ENCODE assay signal across 15 cellular contexts in genomic region chr14:75335588-75335987, GRCh38. TPM values are rescaled to one million over a fixed set of nuclear protein-coding genes. Genes with fewer than 3 reads are reported as not detected.
DNase-seq lines count a peak whose midpoint lies in the region; ATAC-seq and TF ChIP-seq lines count a peak whose summit lies in the region.
"Had no signal": no experiment of that assay in that cellular context is flagged by ENCODE, and none has a peak within 500 bp of the region (broad histone marks: within the 10 kb centered on the region; RNA-seq: fewer than 3 reads in every experiment).

No MANE protein-coding gene starts in this region.

- DNase-seq in C1 segment of cervical spinal cord (lab: John Stamatoyannopoulos, UW) (peak in 11 of 14 donors; percentile 11 to 63 (median 43)), GM23338 (ENCODE audit: low spot score) (no peak), neuronal stem cell (ENCODE audit: low spot score) (no peak), cerebellar nuclear complex (lab: John Stamatoyannopoulos, UW) (no peak), HPDE6-E6E7 (ENCODE audit: extremely low spot score) (no peak), NCI-H2107 treated with DMSO at 0.1 percent for 48 hours (lab: John Stamatoyannopoulos, UW; ENCODE audit: unreplicated experiment) (no peak)
- no peak for DNase-seq in central memory CD8-positive, alpha-beta T cell (ENCODE audit: low spot score in 2 of 2)
- DNase-seq: activated CD4-positive, CD25-positive, alpha-beta regulatory T cell; activated effector memory CD4-positive, alpha-beta T cell treated with Interleukin-2 at 50 U/mL for 16 hours; CD4-positive, CD25-positive, alpha-beta regulatory T cell; colonic mucosa; NCI-H526 treated with DMSO at 0.1 percent for 48 hours; stimulated activated CD4-positive, alpha-beta T cell treated with anti-CD3 and anti-CD28 coated beads, Interleukin-2, amount 100 ng/mL, for 24 hours had no signal

- H3K9me3 ChIP-seq in neuronal stem cell (replicated peaks in 1 of 2; ENCODE audit: control insufficient read depth in 2 of 2, insufficient read depth in 1 of 2, low read depth in 1 of 2, low read length in 2 of 2): peaks cover 0 to 2% of the 10 kb centered on the region in 2 donors
- H3K9me3 ChIP-seq: colonic mucosa, SJSA1 had no signal

- H3K23ac ChIP-seq in neuronal stem cell (ENCODE audit: low read depth, low read length, poor library complexity): no peak overlapping the region

- H2BK12ac ChIP-seq in neuronal stem cell (ENCODE audit: low read length): no peak overlapping the region

- WGBS in neuronal stem cell (ENCODE audit: extremely low coverage in 2 of 2, insufficient read length in 2 of 2, insufficient replicate concordance in 1 of 2), 2 donors: no CpG with 5 or more reads among the region's 6 CpGs

- H4K91ac ChIP-seq in neuronal stem cell (ENCODE audit: low read depth, low read length, poor library complexity): no peak overlapping the region

- no peak overlapping the region for H3K14ac ChIP-seq in neuronal stem cell (ENCODE audit: low read length)

- H2AK5ac ChIP-seq in neuronal stem cell (ENCODE audit: low read depth, low read length): no peak overlapping the region

- no peaks in the 10 kb centered on the region for H3K79me2 ChIP-seq in GM23338 (replicated peaks; ENCODE audit: insufficient read depth)

- no peaks in the 10 kb centered on the region for H3K27me3 ChIP-seq in GM23338 (ENCODE audit: insufficient read depth)
- H3K27me3 ChIP-seq in neuronal stem cell (ENCODE audit: control insufficient read depth in 3 of 3, insufficient read depth in 3 of 3, low read depth in 1 of 3, low read length in 3 of 3): peaks cover 0 to 8% (median 0%) of the 10 kb centered on the region in 3 experiments
- H3K27me3 ChIP-seq: colonic mucosa, SJSA1 had no signal

- H3K4me2 ChIP-seq in GM23338 (no peak overlapping the region), neuronal stem cell (ENCODE audit: insufficient read depth, low read length, poor library complexity, severe bottlenecking) (no peak overlapping the region)

- no peak overlapping the region for H3K18ac ChIP-seq in neuronal stem cell (ENCODE audit: low read length)

- no peaks in the 10 kb centered on the region for H3K79me1 ChIP-seq in neuronal stem cell (ENCODE audit: low read depth, low read length)

- ATAC-seq in GM23338 (no peak), HG03432 (IDR thresholded peaks at IDR 0.05; ENCODE audit: unreplicated experiment) (no peak)
- ATAC-seq in central memory CD8-positive, alpha-beta T cell (replicated peaks; ENCODE audit: extremely low read depth, poor library complexity, severe bottlenecking): no peak

- no peak for TF ChIP-seq CTCF in GM23338 (conservative IDR thresholded peaks at IDR 0.05; ENCODE audit: low read depth in 2 of 2)

- H3K36me3 Mint-ChIP-seq in GM23338 (ENCODE audit: low read depth): no peaks in the 10 kb centered on the region
- H3K36me3 Mint-ChIP-seq in central memory CD8-positive, alpha-beta T cell (ENCODE audit: insufficient read depth): peaks cover 1% of the 10 kb centered on the region
- H3K36me3 Mint-ChIP-seq: CD4-positive, CD25-positive, alpha-beta regulatory T cell had no signal

- H2BK5ac ChIP-seq in neuronal stem cell (ENCODE audit: low read length): no peak overlapping the region

- H3K4me3 ChIP-seq in GM23338 (no peak overlapping the region), neuronal stem cell (ENCODE audit: low read length in 2 of 2) (no peak overlapping the region)
- H3K4me3 ChIP-seq: colonic mucosa, SJSA1 had no signal

- peaks cover 11% of the 10 kb centered on the region; the same call in 2 of the 3 replicates for H3K4me1 Mint-ChIP-seq in GM23338
- peaks cover 19% of the 10 kb centered on the region for H3K4me1 Mint-ChIP-seq in central memory CD8-positive, alpha-beta T cell

- H3K4ac ChIP-seq in neuronal stem cell (ENCODE audit: low read length): no peak overlapping the region

- H3F3A ChIP-seq in GM23338 (replicated peaks; ENCODE audit: low read depth): no peaks in the 10 kb centered on the region

- H3K27ac ChIP-seq in GM23338 (ENCODE audit: low read depth): no peak overlapping the region
- no peak overlapping the region for H3K27ac ChIP-seq in neuronal stem cell (replicated peaks; ENCODE audit: low read length)
- H3K27ac ChIP-seq: colonic mucosa, SJSA1 had no signal

- no peak overlapping the region for H3K4me3 Mint-ChIP-seq in GM23338
- peak overlapping the region; percentile 36 for H3K4me3 Mint-ChIP-seq in central memory CD8-positive, alpha-beta T cell

- H3K27me3 Mint-ChIP-seq in GM23338 (ENCODE audit: insufficient read depth, low read depth, poor library complexity): no peaks in the 10 kb centered on the region
- peaks cover 9% of the 10 kb centered on the region for H3K27me3 Mint-ChIP-seq in central memory CD8-positive, alpha-beta T cell

- no peak overlapping the region for H2BK120ac ChIP-seq in neuronal stem cell (ENCODE audit: low read depth, low read length)

- no peak overlapping the region for H2BK15ac ChIP-seq in neuronal stem cell (ENCODE audit: low read length)

- H4K8ac ChIP-seq in neuronal stem cell (ENCODE audit: low read depth, low read length): no peak overlapping the region

- no peak overlapping the region for H3K9ac ChIP-seq in neuronal stem cell (ENCODE audit: low read depth, low read length, poor library complexity)

- H2AFZ ChIP-seq in GM23338: 0 out of 2 replicates have a peak overlapping the region, but pooled peaks have one; percentile 18
- H2AFZ ChIP-seq in neuronal stem cell (ENCODE audit: low read length): peak overlapping the region; percentile 66

- H3K9me3 Mint-ChIP-seq in GM23338: peaks cover 15% of the 10 kb centered on the region; the same call in 2 of the 3 replicates
- no peaks in the 10 kb centered on the region for H3K9me3 Mint-ChIP-seq in central memory CD8-positive, alpha-beta T cell
- H3K9me3 Mint-ChIP-seq: CD4-positive, CD25-positive, alpha-beta regulatory T cell had no signal

- no peaks in the 10 kb centered on the region for H3K36me3 ChIP-seq in GM23338 (ENCODE audit: insufficient read depth)
- no peaks in the 10 kb centered on the region for H3K36me3 ChIP-seq in neuronal stem cell (replicated peaks in 1 of 2; ENCODE audit: control insufficient read depth in 2 of 2, insufficient read depth in 2 of 2, low read length in 2 of 2)
- H3K36me3 ChIP-seq: colonic mucosa, SJSA1 had no signal

- H4K20me1 ChIP-seq in GM23338 (replicated peaks; ENCODE audit: insufficient read depth): no peaks in the 10 kb centered on the region

- H3K9me2 ChIP-seq in GM23338 (ENCODE audit: insufficient read depth): peaks cover 5% of the 10 kb centered on the region; the same call in 1 of the 2 replicates

- H3K4me1 ChIP-seq in GM23338 (ENCODE audit: insufficient read depth) (peaks cover 6% of the 10 kb centered on the region), neuronal stem cell (ENCODE audit: control insufficient read depth in 2 of 2, insufficient read depth in 1 of 2, low read depth in 1 of 2, low read length in 2 of 2) (peaks cover 3 to 12% of the 10 kb centered on the region in 2 donors)
- H3K4me1 ChIP-seq: colonic mucosa, SJSA1 had no signal

- no peak overlapping the region for H3K27ac Mint-ChIP-seq in GM23338
- H3K27ac Mint-ChIP-seq in central memory CD8-positive, alpha-beta T cell (ENCODE audit: low read depth): no peak overlapping the region

RNA-seq across cellular contexts. Expression of gene FOS, which starts 57.0 kb away (rescaled TPM):
- total RNA-seq in GM23338 (2014; rRNA removed; shearing (Covaris generic)): 39.7 and 47.3 TPM in 2 replicates
- 48.6 and 54.8 TPM in 2 replicates for polyA plus RNA-seq in GM23338 (2016; fragmentation: Nextera tagmentation; extraction: Ambion mirVana)
- polyA plus RNA-seq in neuronal stem cell (2013, experiment 1 of 2): 20.4 TPM
- 21.0 TPM for polyA plus RNA-seq in neuronal stem cell (2013, experiment 2 of 2)

Comparison
In these comparisons a context has a peak if more than half of its experiments do, and no peak if none do; other contexts are left out.
1. DNase-seq: peak in C1 segment of cervical spinal cord (11 of 14); none in GM23338 (single experiment), central memory CD8-positive, alpha-beta T cell (0 of 2), neuronal stem cell (single experiment), cerebellar nuclear complex (0 of 2), HPDE6-E6E7 (single experiment) and NCI-H2107 treated with DMSO at 0.1 percent for 48 hours (single experiment).